In genomic region chr16:67278773-67279295, GRCh38 we compare ENCODE assay signal across 8 cellular contexts. TPM values are rescaled to one million over a fixed set of nuclear protein-coding genes. Genes with fewer than 3 reads are reported as not detected.
DNase-seq lines count a peak whose midpoint lies in the region; ATAC-seq and TF ChIP-seq lines count a peak whose summit lies in the region.

No MANE protein-coding gene starts in this region.

- H3K27me3 ChIP-seq in PC-3 (ENCODE audit: low read length) (no peaks in the 10 kb centered on the region), right cardiac atrium (ENCODE audit: control insufficient read depth, insufficient read depth) (no peaks in the 10 kb centered on the region), smooth muscle cell (ENCODE audit: low read depth) (no peaks in the 10 kb centered on the region)

- TF ChIP-seq CTCF in GM12872 (IDR thresholded peaks at IDR 0.05; ENCODE audit: insufficient read depth, low read depth, low read length) (peak; percentile 55), PC-3 (conservative IDR thresholded peaks at IDR 0.05; ENCODE audit: low read depth, low read length) (peak; percentile 52), smooth muscle cell (IDR thresholded peaks at IDR 0.05; ENCODE audit: borderline replicate concordance, insufficient read depth, poor library complexity, severe bottlenecking) (peak; percentile 4)

- WGBS in right cardiac atrium: 4% methylated on average over 42 of the region's 42 CpGs
- WGBS in smooth muscle cell (ENCODE audit: low lambda C conversion rate): 25% methylated on average over 13 of the region's 42 CpGs

- 0 out of 2 replicates have a peak, but pooled peaks cover 4% of the 10 kb centered on the region for H3K36me3 ChIP-seq in PC-3 (ENCODE audit: low read depth, low read length)
- no peaks in the 10 kb centered on the region for H3K36me3 ChIP-seq in smooth muscle cell (ENCODE audit: low read depth)

- H4K20me1 ChIP-seq in PC-3 (ENCODE audit: low read length): no peaks in the 10 kb centered on the region
- H4K20me1 ChIP-seq in smooth muscle cell (ENCODE audit: low read depth): no peaks in the 10 kb centered on the region

- peak overlapping the region; percentile 71 for H3K4me3 ChIP-seq in PC-3 (ENCODE audit: low read length)
- peak overlapping the region; percentile 59 for H3K4me3 ChIP-seq in right cardiac atrium (ENCODE audit: low read length)
- peak overlapping the region; percentile 47 for H3K4me3 ChIP-seq in smooth muscle cell

- H3K27ac Mint-ChIP-seq in activated naive CD8-positive, alpha-beta T cell treated with anti-CD3 and anti-CD28 coated beads for 36 hours: peak overlapping the region; percentile 86

- H3K4me1 ChIP-seq in PC-3 (ENCODE audit: insufficient read depth, low read length) (peaks cover 23% of the 10 kb centered on the region), right cardiac atrium (ENCODE audit: control insufficient read depth, insufficient read depth, low read length) (peaks cover 2% of the 10 kb centered on the region), smooth muscle cell (ENCODE audit: low read depth) (peaks cover 11% of the 10 kb centered on the region)

- H3F3A ChIP-seq in PC-3 (ENCODE audit: low read length, unreplicated experiment) (no peaks in the 10 kb centered on the region), smooth muscle cell (ENCODE audit: low read depth) (peaks cover 10% of the 10 kb centered on the region)

- H3K9me2 ChIP-seq in PC-3 (replicated peaks; ENCODE audit: low read length): no peaks in the 10 kb centered on the region

- H3K79me2 ChIP-seq in PC-3 (ENCODE audit: low read length) (peaks cover 6% of the 10 kb centered on the region; the same call in 1 of the 2 replicates), smooth muscle cell (ENCODE audit: low read depth) (no peaks in the 10 kb centered on the region)

- ATAC-seq in HG02852 (IDR thresholded peaks at IDR 0.05; ENCODE audit: unreplicated experiment) (peak; percentile 33), PC-3 (peak; percentile 13), right cardiac atrium (peak in 1 of 2 donors; percentile 15)

- intact Hi-C loops in PC-3 (cut with micrococcal nuclease): loop anchor here (5.0 kb wide), 1 partner anchor 68 kb away; no protein-coding TSS in a partner anchor
- intact Hi-C loops in right cardiac atrium (cut with DNase I): no loop called here

- no TSS peak for BruUV-seq in PC-3 (replicated peaks; lab: Mats Ljungman, UMichigan)

- H3K9me3 Mint-ChIP-seq in activated naive CD8-positive, alpha-beta T cell treated with anti-CD3 and anti-CD28 coated beads for 36 hours: no peaks in the 10 kb centered on the region

- DNase-seq in 8988T (peak; percentile 77), PC-3 (no peak), right cardiac atrium (peak; percentile 43 to 69 (median 69)), smooth muscle cell (lab: John Stamatoyannopoulos, UW; ENCODE audit: unreplicated experiment) (peak; percentile 62), amniotic stem cell (lab: John Stamatoyannopoulos, UW) (no peak)
- DNase-seq in activated naive CD8-positive, alpha-beta T cell treated with anti-CD3 and anti-CD28 coated beads for 36 hours: no peak

- POLR2A ChIA-PET in PC-3 (lab: Charles Lee; ENCODE audit: unreplicated experiment): no interaction called here

- CTCF ChIA-PET in PC-3 (lab: Charles Lee): no interaction called here

- H3K4me2 ChIP-seq in PC-3 (ENCODE audit: low read length) (peak overlapping the region; percentile 92), smooth muscle cell (peak overlapping the region; percentile 75)

- H3K27ac ChIP-seq in PC-3 (ENCODE audit: low read length): peak overlapping the region; percentile 99
- no peak overlapping the region for H3K27ac ChIP-seq in right cardiac atrium (ENCODE audit: low read length)
- H3K27ac ChIP-seq in smooth muscle cell (ENCODE audit: low read depth): peak overlapping the region; percentile 98

- H3K27me3 Mint-ChIP-seq in activated naive CD8-positive, alpha-beta T cell treated with anti-CD3 and anti-CD28 coated beads for 36 hours: no peaks in the 10 kb centered on the region

- H2AFZ ChIP-seq in PC-3 (ENCODE audit: low read length): peak overlapping the region; percentile 65
- peak overlapping the region; percentile 48 for H2AFZ ChIP-seq in smooth muscle cell (ENCODE audit: low read depth)

- peak overlapping the region; percentile 89 for H3K4me3 Mint-ChIP-seq in activated naive CD8-positive, alpha-beta T cell treated with anti-CD3 and anti-CD28 coated beads for 36 hours

- peaks cover 18% of the 10 kb centered on the region for H3K36me3 Mint-ChIP-seq in activated naive CD8-positive, alpha-beta T cell treated with anti-CD3 and anti-CD28 coated beads for 36 hours

- H3K4me1 Mint-ChIP-seq in activated naive CD8-positive, alpha-beta T cell treated with anti-CD3 and anti-CD28 coated beads for 36 hours: peaks cover 10% of the 10 kb centered on the region

- H3K9me3 ChIP-seq in PC-3 (ENCODE audit: low read length) (no peaks in the 10 kb centered on the region), right cardiac atrium (ENCODE audit: control insufficient read depth, low read length) (no peaks in the 10 kb centered on the region), smooth muscle cell (replicated peaks; ENCODE audit: low read depth) (no peaks in the 10 kb centered on the region)

- peak overlapping the region; percentile 86 for H3K9ac ChIP-seq in PC-3 (ENCODE audit: low read length)
- H3K9ac ChIP-seq in smooth muscle cell (ENCODE audit: low read depth): peak overlapping the region; percentile 75

RNA-seq across cellular contexts. Expression of gene PLEKHG4, which starts 0.5 kb away (rescaled TPM):
- total RNA-seq in PC-3 (2014; rRNA removed) (8.9 and 15.6 TPM in 2 replicates), right cardiac atrium (1 to 10 TPM; 2.2 to 2.8 (median 2.5) TPM), smooth muscle cell (3.9 and 27.0 TPM in 2 replicates)
- 10 to 100 TPM; 30.8 to 37.0 TPM for total RNA-seq in activated naive CD8-positive, alpha-beta T cell treated with anti-CD3 and anti-CD28 coated beads for 36 hours
- polyA plus RNA-seq in right cardiac atrium (2.2 TPM), smooth muscle cell (2.7 and 9.9 TPM in 2 replicates)

RNA-seq across cellular contexts. Expression of gene SLC9A5, which starts 30.1 kb away (rescaled TPM):
- 0.81 and 1.1 TPM in 2 replicates for total RNA-seq in PC-3 (2014; rRNA removed)
- 1 to 10 TPM; 5.8 to 6.1 TPM for total RNA-seq in activated naive CD8-positive, alpha-beta T cell treated with anti-CD3 and anti-CD28 coated beads for 36 hours
- 1 to 10 TPM; 2.2 to 2.9 (median 2.5) TPM for total RNA-seq in right cardiac atrium
- 1.9 TPM for polyA plus RNA-seq in right cardiac atrium
- 2.1 and 3.8 TPM in 2 replicates for total RNA-seq in smooth muscle cell
- polyA plus RNA-seq in smooth muscle cell: 6.9 and 9.1 TPM in 2 replicates

RNA-seq across cellular contexts. Expression of gene FHOD1, which starts 31.6 kb away (rescaled TPM):
- 45.5 and 57.1 TPM in 2 replicates for total RNA-seq in PC-3 (2014; rRNA removed)
- total RNA-seq in activated naive CD8-positive, alpha-beta T cell treated with anti-CD3 and anti-CD28 coated beads for 36 hours: 10 to 100 TPM; 76.4 to 79.9 TPM
- total RNA-seq in right cardiac atrium: 10 to 100 TPM; 16.9 to 32.1 (median 19.4) TPM
- 20.5 TPM for polyA plus RNA-seq in right cardiac atrium
- total RNA-seq in smooth muscle cell: 7.2 and 16.0 TPM in 2 replicates
- polyA plus RNA-seq in smooth muscle cell: 23.3 and 30.5 TPM in 2 replicates

RNA-seq across cellular contexts. Expression of gene KCTD19, which starts 47.7 kb away (rescaled TPM):
- not detected in 2 replicates for total RNA-seq in PC-3 (2014; rRNA removed)
- 1 to 10 TPM; 2.2 to 3.0 TPM for total RNA-seq in activated naive CD8-positive, alpha-beta T cell treated with anti-CD3 and anti-CD28 coated beads for 36 hours
- total RNA-seq in right cardiac atrium: under 1 TPM in 1 of 4 donors, not detected in 3; 0.06 TPM
- polyA plus RNA-seq in right cardiac atrium: 0.07 TPM
- 0.04 TPM in 1 of 2 replicates, not detected in the other for total RNA-seq in smooth muscle cell
- 0.49 and 0.59 TPM in 2 replicates for polyA plus RNA-seq in smooth muscle cell

RNA-seq across cellular contexts. Expression of gene LRRC36, which starts 47.8 kb away (rescaled TPM):
- 0.92 TPM in 1 of 2 replicates, not detected in the other for total RNA-seq in PC-3 (2014; rRNA removed)
- 1 to 10 TPM in 1 of 2 experiments, under 1 TPM in 1; 0.82 to 1.1 TPM for total RNA-seq in activated naive CD8-positive, alpha-beta T cell treated with anti-CD3 and anti-CD28 coated beads for 36 hours
- under 1 TPM; 0.11 to 0.42 (median 0.29) TPM for total RNA-seq in right cardiac atrium
- polyA plus RNA-seq in right cardiac atrium: 0.36 TPM
- total RNA-seq in smooth muscle cell: not detected in 2 replicates
- polyA plus RNA-seq in smooth muscle cell: 0.24 TPM in 1 of 2 replicates, not detected in the other

Comparison
In these comparisons a context has a peak if more than half of its experiments do, and no peak if none do; other contexts are left out.
1. DNase-seq: peak in 8988T (single experiment), right cardiac atrium (3 of 3) and smooth muscle cell (single experiment); none in PC-3 (single experiment), activated naive CD8-positive, alpha-beta T cell treated with anti-CD3 and anti-CD28 coated beads for 36 hours (single experiment) and amniotic stem cell (single experiment).
2. CTCF ChIP-seq: peak in every context shown above with its lines; median percentile 55 in GM12872; 52 in PC-3; 4 in smooth muscle cell.
3. Peak in every context shown above with its lines, with median percentiles within 50 percentile points of each other: H3K4me3 ChIP-seq.